In the genomic region with DNA sequence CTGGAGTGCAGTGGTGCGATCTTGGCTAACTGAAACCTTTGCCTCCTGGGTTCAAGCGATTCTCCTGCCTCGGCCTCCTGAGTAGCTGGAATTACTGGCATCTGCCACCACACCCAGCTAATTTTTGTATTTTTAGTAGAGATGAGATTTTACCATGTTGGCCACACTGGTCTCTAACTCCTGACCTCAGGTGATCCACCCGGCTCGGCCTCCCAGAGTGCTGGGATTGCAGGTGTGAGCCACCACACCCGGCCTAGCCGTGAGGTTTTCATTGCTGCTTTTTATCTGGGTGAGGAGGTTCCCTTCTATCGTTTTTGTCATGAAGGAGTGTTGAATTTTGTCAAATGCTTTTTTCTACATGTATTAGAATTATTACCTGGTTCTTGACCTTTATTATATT, we compare ENCODE assay signal across 14 cellular contexts. TPM values are rescaled to one million over a fixed set of nuclear protein-coding genes. Genes with fewer than 3 reads are reported as not detected.
DNase-seq lines count a peak whose midpoint lies in the region; ATAC-seq and TF ChIP-seq lines count a peak whose summit lies in the region.
"Had no signal": no experiment of that assay in that cellular context is flagged by ENCODE, and none has a peak within 500 bp of the region (broad histone marks: within the 10 kb centered on the region; RNA-seq: fewer than 3 reads in every experiment).

No MANE protein-coding gene starts in this region.

- 94% methylated on average over 8 of the region's 8 CpGs for WGBS in hepatocyte (ENCODE audit: low lambda C conversion rate, missing lambda C conversion rate)

- H3K9me2 ChIP-seq in Karpas-422 (replicated peaks; ENCODE audit: insufficient read depth, low read length) = no peaks in the 10 kb centered on the region
- no peaks in the 10 kb centered on the region for H3K9me2 ChIP-seq in hepatocyte (replicated peaks; ENCODE audit: insufficient read depth)

- CTCF ChIA-PET in activated CD4-positive, alpha-beta T cell treated with anti-CD3 and anti-CD28 coated beads, Interleukin-2, amount 10 ng/mL, durations not matched to agents 7 days and 5 days (lab: Charles Lee) = no interaction called here

- no peaks in the 10 kb centered on the region for H3K27me3 ChIP-seq in Karpas-422 (ENCODE audit: low read length)
- H3K27me3 ChIP-seq in hepatocyte = no peaks in the 10 kb centered on the region
- H3K27me3 ChIP-seq: BE2C had no signal

- no peak for ATAC-seq in stimulated activated naive B cell treated with anti-CD40 and anti-IgM and Interleukin-4, amounts not matched to agents 10 μg/mL and 1 μg/mL and 100 μg/mL, for 72 hours (replicated peaks)

- no peaks in the 10 kb centered on the region for H3K9me3 ChIP-seq in Karpas-422 (ENCODE audit: low read length)
- H3K9me3 ChIP-seq in hepatocyte (ENCODE audit: low read depth) = no peaks in the 10 kb centered on the region
- H3K9me3 ChIP-seq: BE2C, Caco-2 had no signal

- intact Hi-C loops in posterior vena cava (cut with DNase I) = loop anchor here in 1 of 2 donors (5.0 kb wide), 1 partner anchor 232 kb away; no protein-coding TSS in a partner anchor

- H3K9me3 Mint-ChIP-seq in chondrocyte (ENCODE audit: low read depth) = no peaks in the 10 kb centered on the region
- H3K9me3 Mint-ChIP-seq in stimulated activated naive B cell treated with anti-CD40 and anti-IgM and Interleukin-4, amounts not matched to agents 10 μg/mL and 1 μg/mL and 100 μg/mL, for 72 hours = peaks cover 0 to 2% of the 10 kb centered on the region in 2 donors
- peaks cover 2% of the 10 kb centered on the region for H3K9me3 Mint-ChIP-seq in activated CD4-positive, alpha-beta T cell treated with anti-CD3 and anti-CD28 coated beads, Interleukin-2, amount 10 ng/mL, durations not matched to agents 7 days and 5 days
- H3K9me3 Mint-ChIP-seq: CD4-positive, alpha-beta T cell had no signal

- no peak overlapping the region for H3K27ac Mint-ChIP-seq in chondrocyte (ENCODE audit: unreplicated experiment)
- H3K27ac Mint-ChIP-seq in stimulated activated naive B cell treated with anti-CD40 and anti-IgM and Interleukin-4, amounts not matched to agents 10 μg/mL and 1 μg/mL and 100 μg/mL, for 72 hours = peak overlapping the region; percentile 77
- H3K27ac Mint-ChIP-seq in activated CD4-positive, alpha-beta T cell treated with anti-CD3 and anti-CD28 coated beads, Interleukin-2, amount 10 ng/mL, durations not matched to agents 7 days and 5 days = no peak overlapping the region
- H3K27ac Mint-ChIP-seq: CD4-positive, alpha-beta T cell had no signal

- H3K79me2 ChIP-seq in Karpas-422 (ENCODE audit: low read length) (peaks cover 34% of the 10 kb centered on the region), hepatocyte (peaks cover 85% of the 10 kb centered on the region)

- DNase-seq in Karpas-422 (no peak), chondrocyte (ENCODE audit: low spot score) (peak; percentile 32), posterior vena cava (ENCODE audit: low spot score) (peak; percentile 63), hepatocyte (ENCODE audit: low spot score) (no peak)
- DNase-seq in stimulated activated naive B cell treated with anti-CD40 and anti-IgM and Interleukin-4, amounts not matched to agents 10 μg/mL and 1 μg/mL and 100 μg/mL, for 72 hours = no peak
- no peak for DNase-seq in stimulated activated CD4-positive, alpha-beta T cell treated with anti-CD3 and anti-CD28 coated beads, Interleukin-1b, Interleukin-23, amount 100 ng/mL, for 48 hours
- no peak for DNase-seq in activated CD4-positive, alpha-beta T cell treated with anti-CD3 and anti-CD28 coated beads, Interleukin-2, amount 10 ng/mL, durations not matched to agents 7 days and 5 days
- DNase-seq: ACHN; BE2C; C1 segment of cervical spinal cord; Caco-2; CD4-positive, alpha-beta T cell; GM23248; HCEC 1CT had no signal

- no peak overlapping the region for H3K9ac ChIP-seq in Karpas-422 (ENCODE audit: low read length)
- H3K9ac ChIP-seq: GM23248 had no signal

- H3K4me2 ChIP-seq in Karpas-422 (ENCODE audit: low read depth, low read length, poor library complexity, severe bottlenecking) (no peak overlapping the region), hepatocyte (no peak overlapping the region)

- TF ChIP-seq CTCF in chondrocyte (IDR thresholded peaks at IDR 0.05) (no peak), hepatocyte (IDR thresholded peaks at IDR 0.05; ENCODE audit: poor library complexity) (no peak)

- no peaks in the 10 kb centered on the region for H4K20me1 ChIP-seq in Karpas-422 (ENCODE audit: insufficient read depth, low read depth, low read length)
- H4K20me1 ChIP-seq in hepatocyte (ENCODE audit: insufficient read depth, poor library complexity, severe bottlenecking) = peaks cover 20% of the 10 kb centered on the region

- H3K4me3 ChIP-seq in Karpas-422 (ENCODE audit: low read length) (no peak overlapping the region), hepatocyte (no peak overlapping the region)
- H3K4me3 ChIP-seq: GM23248 had no signal

- H3K27me3 Mint-ChIP-seq in chondrocyte (ENCODE audit: low read depth) = no peaks in the 10 kb centered on the region
- no peaks in the 10 kb centered on the region for H3K27me3 Mint-ChIP-seq in stimulated activated naive B cell treated with anti-CD40 and anti-IgM and Interleukin-4, amounts not matched to agents 10 μg/mL and 1 μg/mL and 100 μg/mL, for 72 hours
- no peaks in the 10 kb centered on the region for H3K27me3 Mint-ChIP-seq in activated CD4-positive, alpha-beta T cell treated with anti-CD3 and anti-CD28 coated beads, Interleukin-2, amount 10 ng/mL, durations not matched to agents 7 days and 5 days
- H3K27me3 Mint-ChIP-seq: CD4-positive, alpha-beta T cell had no signal

- POLR2A ChIA-PET in activated CD4-positive, alpha-beta T cell treated with anti-CD3 and anti-CD28 coated beads, Interleukin-2, amount 10 ng/mL, durations not matched to agents 7 days and 5 days (lab: Charles Lee) = no interaction called here

- H3K4me3 Mint-ChIP-seq in chondrocyte (ENCODE audit: unreplicated experiment) = no peak overlapping the region
- H3K4me3 Mint-ChIP-seq in stimulated activated naive B cell treated with anti-CD40 and anti-IgM and Interleukin-4, amounts not matched to agents 10 μg/mL and 1 μg/mL and 100 μg/mL, for 72 hours = no peak overlapping the region
- no peak overlapping the region for H3K4me3 Mint-ChIP-seq in activated CD4-positive, alpha-beta T cell treated with anti-CD3 and anti-CD28 coated beads, Interleukin-2, amount 10 ng/mL, durations not matched to agents 7 days and 5 days
- H3K4me3 Mint-ChIP-seq: CD4-positive, alpha-beta T cell had no signal

- peaks cover 26% of the 10 kb centered on the region for H3K36me3 ChIP-seq in Karpas-422 (ENCODE audit: insufficient read depth, low read length)
- H3K36me3 ChIP-seq in hepatocyte (replicated peaks; ENCODE audit: insufficient read depth, low read depth) = peaks cover 7% of the 10 kb centered on the region

- H3K4me1 ChIP-seq in Karpas-422 (ENCODE audit: low read length) (peaks cover 72% of the 10 kb centered on the region), hepatocyte (ENCODE audit: insufficient read depth) (no peaks in the 10 kb centered on the region)
- H3K4me1 ChIP-seq: BE2C, Caco-2 had no signal

- peaks cover 13% of the 10 kb centered on the region for H3K36me3 Mint-ChIP-seq in chondrocyte (ENCODE audit: low read depth)
- H3K36me3 Mint-ChIP-seq in stimulated activated naive B cell treated with anti-CD40 and anti-IgM and Interleukin-4, amounts not matched to agents 10 μg/mL and 1 μg/mL and 100 μg/mL, for 72 hours = peaks cover 46 to 74% of the 10 kb centered on the region in 2 donors
- H3K36me3 Mint-ChIP-seq in activated CD4-positive, alpha-beta T cell treated with anti-CD3 and anti-CD28 coated beads, Interleukin-2, amount 10 ng/mL, durations not matched to agents 7 days and 5 days (ENCODE audit: low read depth) = no peaks in the 10 kb centered on the region

- peaks cover 4% of the 10 kb centered on the region for H3K4me1 Mint-ChIP-seq in chondrocyte (ENCODE audit: low read depth)
- peaks cover 28 to 71% of the 10 kb centered on the region in 2 donors for H3K4me1 Mint-ChIP-seq in stimulated activated naive B cell treated with anti-CD40 and anti-IgM and Interleukin-4, amounts not matched to agents 10 μg/mL and 1 μg/mL and 100 μg/mL, for 72 hours
- no peaks in the 10 kb centered on the region for H3K4me1 Mint-ChIP-seq in activated CD4-positive, alpha-beta T cell treated with anti-CD3 and anti-CD28 coated beads, Interleukin-2, amount 10 ng/mL, durations not matched to agents 7 days and 5 days

- H3K27ac ChIP-seq in Karpas-422 (ENCODE audit: low read length) = peak overlapping the region; percentile 96
- no peak overlapping the region for H3K27ac ChIP-seq in hepatocyte
- H3K27ac ChIP-seq: GM23248 had no signal

- H2AFZ ChIP-seq in Karpas-422 (ENCODE audit: low read length) = no peak overlapping the region
- no peak overlapping the region for H2AFZ ChIP-seq in hepatocyte
- H2AFZ ChIP-seq: GM23248 had no signal

RNA-seq across cellular contexts. Expression of gene SRC, which starts 23.9 kb away (rescaled TPM):
- 39.9 and 41.5 TPM in 2 replicates for total RNA-seq in Karpas-422 (2014; rRNA removed; shearing (Covaris generic); ENCODE audit: low replicate concordance)
- 16.0 to 25.7 TPM (median 25.1 TPM) in 3 replicates for total RNA-seq in chondrocyte
- total RNA-seq in posterior vena cava = 10 to 100 TPM; 35.4 to 39.1 TPM
- total RNA-seq in activated CD4-positive, alpha-beta T cell treated with anti-CD3 and anti-CD28 coated beads, Interleukin-2, amount 10 ng/mL, durations not matched to agents 7 days and 5 days = 1 to 10 TPM; 2.1 to 2.6 TPM
- total RNA-seq in hepatocyte = 45.5 and 69.8 TPM in 2 replicates
- polyA plus RNA-seq in hepatocyte = 55.1 and 56.4 TPM in 2 replicates

Comparison
In these comparisons a context has a peak if more than half of its experiments do, and no peak if none do; other contexts are left out.
1. DNase-seq: peak in chondrocyte (single experiment) and posterior vena cava (single experiment); none in Karpas-422 (single experiment), stimulated activated naive B cell treated with anti-CD40 and anti-IgM and Interleukin-4, amounts not matched to agents 10 μg/mL and 1 μg/mL and 100 μg/mL, for 72 hours (single experiment), stimulated activated CD4-positive, alpha-beta T cell treated with anti-CD3 and anti-CD28 coated beads, Interleukin-1b, Interleukin-23, amount 100 ng/mL, for 48 hours (single experiment), activated CD4-positive, alpha-beta T cell treated with anti-CD3 and anti-CD28 coated beads, Interleukin-2, amount 10 ng/mL, durations not matched to agents 7 days and 5 days (single experiment) and hepatocyte (single experiment).